In genomic region chr1:220300442-220301121, GRCh38 we compare ENCODE assay signal across 8 cellular contexts. TPM values are rescaled to one million over a fixed set of nuclear protein-coding genes. Genes with fewer than 3 reads are reported as not detected.
DNase-seq lines count a peak whose midpoint lies in the region; ATAC-seq, FAIRE-seq and TF ChIP-seq lines count a peak whose summit lies in the region.

No MANE protein-coding gene starts in this region.

- H3K36me3 ChIP-seq in SK-N-MC (ENCODE audit: insufficient read depth, low read length), result no peaks in the 10 kb centered on the region
- no peaks in the 10 kb centered on the region for H3K36me3 ChIP-seq in ovary

- ATAC-seq in foreskin keratinocyte (peak; percentile 90), GM21447 (IDR thresholded peaks at IDR 0.05; ENCODE audit: unreplicated experiment) (no peak)

- intact Hi-C loops in ovary (cut with DNase I), result no loop called here

- H3K27ac ChIP-seq in SK-N-MC, result no peak overlapping the region
- H3K27ac ChIP-seq in foreskin keratinocyte, result peak overlapping the region; percentile 23
- H3K27ac ChIP-seq in ovary, result no peak overlapping the region

- H3K9me3 ChIP-seq in SK-N-MC (ENCODE audit: low read depth, low read length) (no peaks in the 10 kb centered on the region), ovary (no peaks in the 10 kb centered on the region)

- H3K9ac ChIP-seq in SK-N-MC (ENCODE audit: insufficient read length), result peak overlapping the region; percentile 33

- TF ChIP-seq POLR2A in ovary (IDR thresholded peaks at IDR 0.05) (no peak), GM12891 (IDR thresholded peaks at IDR 0.05; ENCODE audit: low read depth, low read length) (no peak)

- 13 to 20% (median 14%) methylated on average over 7 of the region's 7 CpGs for WGBS in ovary, 3 donors

- peak; percentile 50 for TF ChIP-seq EP300 in ovary (IDR thresholded peaks at IDR 0.05)

- DNase-seq in H4 (ENCODE audit: low spot score) (peak; percentile 96), SK-N-MC (ENCODE audit: low read depth, low spot score) (peak; percentile 32), foreskin keratinocyte (peak; percentile 42 to 74), ovary (peak; percentile 33 to 75 (median 40)), GM12891 (ENCODE audit: insufficient read length, low spot score) (no peak), activated gamma-delta T cell (lab: John Stamatoyannopoulos, UW) (no peak), NCI-H82 (lab: John Stamatoyannopoulos, UW) (no peak)

- no peak for TF ChIP-seq CTCF in foreskin keratinocyte (conservative IDR thresholded peaks at IDR 0.05)
- no peak for TF ChIP-seq CTCF in ovary (IDR thresholded peaks at IDR 0.05)

- H3K27me3 ChIP-seq in foreskin keratinocyte (no peaks in the 10 kb centered on the region), ovary (no peaks in the 10 kb centered on the region)

- FAIRE-seq in GM12891 (lab: Jason Lieb, UNC), result no peak

- H3K4me3 ChIP-seq in SK-N-MC, result peak overlapping the region; percentile 13; the same call in 1 of the 2 replicates
- H3K4me3 ChIP-seq in ovary, result no peak overlapping the region

- H3K4me1 ChIP-seq in foreskin keratinocyte (peaks cover 2% of the 10 kb centered on the region), ovary (ENCODE audit: insufficient read depth) (no peaks in the 10 kb centered on the region)

TF ChIP-seq in GM12891, 5 proteins besides CTCF, POLR2A, EP300 and RAD21:
- TF ChIP-seq POU2F2 (IDR thresholded peaks at IDR 0.05; ENCODE audit: low read depth, low read length), result no peak

RNA-seq across cellular contexts. Expression of gene RAB3GAP2, which starts 28.3 kb away (rescaled TPM):
- 8.3 and 10.6 TPM in 2 replicates for total RNA-seq in H4 (2014; rRNA removed; shearing (Covaris generic))
- total RNA-seq in foreskin keratinocyte, result 27.1 and 32.0 TPM in 2 replicates
- polyA plus RNA-seq in foreskin keratinocyte, result 6.3 and 7.5 TPM in 2 replicates
- total RNA-seq in ovary, result 10 to 100 TPM; 18.0 to 33.4 (median 27.2) TPM
- 10 to 100 TPM in 1 of 2 donors, 1 to 10 TPM in 1; 7.6 to 14.9 TPM for polyA plus RNA-seq in ovary
- 14.1 TPM for polyA plus RNA-seq in GM12891 (2012; ENCODE audit: low read depth, missing spikeins)

Comparison
In these comparisons a context has a peak if more than half of its experiments do, and no peak if none do; other contexts are left out.
1. DNase-seq: peak in H4 (single experiment), SK-N-MC (single experiment), foreskin keratinocyte (2 of 2) and ovary (5 of 5); none in GM12891 (single experiment), activated gamma-delta T cell (single experiment) and NCI-H82 (single experiment).